31 cellular contexts compared by ENCODE assay signal in genomic region chr3:4158329-4158728, GRCh38.
"Had no signal": no experiment of that assay in that cellular context is flagged by ENCODE, and none has a peak within 500 bp of the region (broad histone marks: within the 10 kb centered on the region; RNA-seq: fewer than 3 reads in every experiment).

No MANE protein-coding gene starts in this region.

- H3K27ac ChIP-seq: neural progenitor cell, ovary, parathyroid adenoma, psoas muscle, right lobe of liver, sigmoid colon, spleen, suprapubic skin, testis, tibial artery, transverse colon, upper lobe of right lung, uterus had no signal

- H3K4me2 ChIP-seq: neural progenitor cell, smooth muscle cell had no signal

- ATAC-seq: naive thymus-derived CD8-positive, alpha-beta T cell; psoas muscle; right cardiac atrium; right lobe of liver; stimulated activated memory B cell treated with anti-CD40 and anti-IgM and Interleukin-4, amounts not matched to agents 10 μg/mL and 1 μg/mL and 100 μg/mL, for 72 hours; stimulated activated naive CD8-positive, alpha-beta T cell treated with anti-CD3 and anti-CD28 coated beads, Interleukin-15, amount 100 ng/mL, for 72 hours; stimulated activated naive CD8-positive, alpha-beta T cell treated with anti-CD3 and anti-CD28 coated beads, Interleukin-15, Interleukin-2, amounts not matched to agents 100 U/mL and 50 U/mL, for 24 hours; upper lobe of right lung had no signal

- H3K4me3 ChIP-seq: neural progenitor cell, ovary, psoas muscle, right lobe of liver, sigmoid colon, smooth muscle cell, spleen, suprapubic skin, testis, tibial artery, transverse colon, upper lobe of right lung, uterus had no signal

- H3K79me2 ChIP-seq: parathyroid adenoma had no signal

- H3K4me1 Mint-ChIP-seq: nephron; stimulated activated memory B cell treated with anti-CD40 and anti-IgM and Interleukin-4, amounts not matched to agents 10 μg/mL and 1 μg/mL and 100 μg/mL, for 72 hours; stimulated activated naive CD8-positive, alpha-beta T cell treated with anti-CD3 and anti-CD28 coated beads, Interleukin-15, amount 100 ng/mL, for 72 hours had no signal

- H3K4me3 Mint-ChIP-seq: naive thymus-derived CD8-positive, alpha-beta T cell; nephron; neural progenitor cell; stimulated activated memory B cell treated with anti-CD40 and anti-IgM and Interleukin-4, amounts not matched to agents 10 μg/mL and 1 μg/mL and 100 μg/mL, for 72 hours; stimulated activated naive CD8-positive, alpha-beta T cell treated with anti-CD3 and anti-CD28 coated beads, Interleukin-15, amount 100 ng/mL, for 72 hours; type B pancreatic cell had no signal

- DNase-seq: naive thymus-derived CD8-positive, alpha-beta T cell; occipital lobe; ovary; posterior cingulate gyrus; psoas muscle; right cardiac atrium; right lobe of liver; sigmoid colon; spleen; stimulated activated CD4-positive, alpha-beta T cell treated with anti-CD3 and anti-CD28 coated beads, Interleukin-12 subunit alpha, Interleukin-12 subunit beta, amount 100 ng/mL, for 4 hours; stimulated activated CD4-positive, alpha-beta T cell treated with anti-CD3 and anti-CD28 coated beads, Interleukin-1b, Interleukin-23, amount 100 ng/mL, for 48 hours; stimulated activated CD4-positive, alpha-beta T cell treated with anti-CD3 and anti-CD28 coated beads, Interleukin-4, amount 100 ng/mL, for 1 hour; stimulated activated CD4-positive, alpha-beta T cell treated with anti-CD3 and anti-CD28 coated beads, Interleukin-4, amount 100 ng/mL, for 4 hours; stimulated activated CD8-positive, alpha-beta memory T cell treated with anti-CD3 and anti-CD28 coated beads, Interleukin-4, amount 100 ng/mL, for 48 hours; stimulated activated naive CD4-positive, alpha-beta T cell; stimulated activated naive CD8-positive, alpha-beta T cell treated with anti-CD3 and anti-CD28 coated beads, Interleukin-15, amount 100 ng/mL, for 72 hours; stimulated activated naive CD8-positive, alpha-beta T cell treated with anti-CD3 and anti-CD28 coated beads, Interleukin-15, Interleukin-2, amounts not matched to agents 100 U/mL and 50 U/mL, for 24 hours; substantia nigra; testis; tibial artery; transverse colon; upper lobe of right lung; uterus had no signal

- H3K9me3 ChIP-seq: ovary, psoas muscle, right lobe of liver, sigmoid colon, suprapubic skin, testis, transverse colon, upper lobe of right lung, uterus had no signal

- H3K36me3 ChIP-seq: neural progenitor cell, ovary, right lobe of liver, sigmoid colon, spleen, suprapubic skin, transverse colon, upper lobe of right lung, uterus had no signal

- H3K4me1 ChIP-seq: psoas muscle, right lobe of liver, sigmoid colon, spleen, suprapubic skin, testis, tibial artery, transverse colon, upper lobe of right lung, uterus had no signal

- H3K27me3 ChIP-seq: neural progenitor cell, ovary, right lobe of liver, sigmoid colon, spleen, suprapubic skin, testis, tibial artery, transverse colon, upper lobe of right lung, uterus had no signal

- H2AFZ ChIP-seq: neural progenitor cell, parathyroid adenoma had no signal

- H3K27me3 Mint-ChIP-seq: stimulated activated memory B cell treated with anti-CD40 and anti-IgM and Interleukin-4, amounts not matched to agents 10 μg/mL and 1 μg/mL and 100 μg/mL, for 72 hours; stimulated activated naive CD8-positive, alpha-beta T cell treated with anti-CD3 and anti-CD28 coated beads, Interleukin-15, amount 100 ng/mL, for 72 hours; type B pancreatic cell had no signal

- H3K36me3 Mint-ChIP-seq: neural progenitor cell, type B pancreatic cell had no signal

- H3K9me3 Mint-ChIP-seq: nephron, neural progenitor cell, type B pancreatic cell had no signal

- H3K27ac Mint-ChIP-seq: naive thymus-derived CD8-positive, alpha-beta T cell; nephron; neural progenitor cell; progenitor cell of endocrine pancreas; stimulated activated memory B cell treated with anti-CD40 and anti-IgM and Interleukin-4, amounts not matched to agents 10 μg/mL and 1 μg/mL and 100 μg/mL, for 72 hours; stimulated activated naive CD8-positive, alpha-beta T cell treated with anti-CD3 and anti-CD28 coated beads, Interleukin-15, amount 100 ng/mL, for 72 hours; type B pancreatic cell had no signal
